1 cellular context compared by ENCODE assay signal in the genomic region with DNA sequence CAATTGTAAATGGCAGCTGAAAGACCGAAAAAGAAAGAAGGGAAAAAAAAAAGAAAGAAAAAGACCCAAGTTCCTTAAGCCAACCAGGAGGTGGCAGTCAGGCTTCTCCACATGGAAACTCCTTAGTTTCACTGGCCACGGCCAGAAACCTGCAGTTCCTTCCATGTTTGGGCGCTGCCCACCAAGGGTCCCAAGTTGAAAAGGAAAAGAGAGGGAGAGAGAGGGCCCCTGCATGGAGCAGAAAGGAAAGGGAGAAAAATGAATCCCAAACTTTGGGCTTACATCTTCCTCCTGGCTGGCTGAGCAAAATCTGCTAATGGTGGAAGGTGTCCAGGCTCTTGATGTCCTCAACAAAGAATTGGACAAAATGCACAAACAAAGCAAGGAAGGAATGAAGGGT.
TF ChIP-seq lines count a peak whose summit lies in the region.

No MANE protein-coding gene starts in this region.

TF ChIP-seq in HepG2, 621 proteins besides CTCF, POLR2A, EP300 and RAD21 (continued from another document):
- TF ChIP-seq MTA3 (CRISPR knock-in tag; IDR thresholded peaks at IDR 0.05) (no peak), ZNF543 (CRISPR knock-in tag; IDR thresholded peaks at IDR 0.05) (peak; percentile 52; the same call in 1 of the 2 replicates), SNAPC2 (CRISPR knock-in tag; IDR thresholded peaks at IDR 0.05) (0 out of 2 replicates have a peak, but pooled peaks have one; percentile 18), POLR2G (IDR thresholded peaks at IDR 0.05; ENCODE audit: low read depth, low read length) (peak; percentile 41; the same call in 1 of the 2 replicates), SMC3 (IDR thresholded peaks at IDR 0.05; ENCODE audit: low read length) (peak; percentile 85), TMF1 (CRISPR knock-in tag; IDR thresholded peaks at IDR 0.05; ENCODE audit: low read depth) (0 out of 2 replicates have a peak, but pooled peaks have one; percentile 25), CEBPG (CRISPR knock-in tag; IDR thresholded peaks at IDR 0.05) (no peak), ZKSCAN5 (CRISPR knock-in tag; IDR thresholded peaks at IDR 0.05) (no peak), ZNF230 (CRISPR knock-in tag; IDR thresholded peaks at IDR 0.05) (0 out of 2 replicates have a peak, but pooled peaks have one; percentile 57), ZNF850 (CRISPR knock-in tag; conservative IDR thresholded peaks at IDR 0.05) (0 out of 2 replicates have a peak, but pooled peaks have one; percentile 69), BCL6 (CRISPR knock-in tag; IDR thresholded peaks at IDR 0.05) (no peak), ZBTB3 (CRISPR knock-in tag; IDR thresholded peaks at IDR 0.05; ENCODE audit: borderline replicate concordance, low read depth) (0 out of 2 replicates have a peak, but pooled peaks have one; percentile 40), ZNF451 (CRISPR knock-in tag; IDR thresholded peaks at IDR 0.05) (no peak), ZSCAN20 (CRISPR knock-in tag; IDR thresholded peaks at IDR 0.05; ENCODE audit: borderline replicate concordance) (0 out of 2 replicates have a peak, but pooled peaks have one; percentile 59), ZFY (CRISPR knock-in tag; IDR thresholded peaks at IDR 0.05) (no peak), KDM5A (IDR thresholded peaks at IDR 0.05; ENCODE audit: borderline replicate concordance, low read length) (peak; percentile 8; the same call in 1 of the 2 replicates), AKAP8 (CRISPR knock-in tag; IDR thresholded peaks at IDR 0.05) (no peak), YY1 (IDR thresholded peaks at IDR 0.05; ENCODE audit: insufficient read depth, insufficient replicate concordance, low read depth, low read length) (peak; percentile 41), ZNF670 (CRISPR knock-in tag; IDR thresholded peaks at IDR 0.05; ENCODE audit: borderline replicate concordance) (peak; percentile 70; the same call in 1 of the 2 replicates), NFIC (IDR thresholded peaks at IDR 0.05; ENCODE audit: low read length) (0 out of 2 replicates have a peak, but pooled peaks have one; percentile 27), SIN3B (IDR thresholded peaks at IDR 0.05; ENCODE audit: low read length) (no peak), ZMYM3 (CRISPR knock-in tag; IDR thresholded peaks at IDR 0.05) (no peak), ZFP82 (CRISPR knock-in tag; IDR thresholded peaks at IDR 0.05; ENCODE audit: borderline replicate concordance) (0 out of 2 replicates have a peak, but pooled peaks have one; percentile 54), ARID2 (CRISPR knock-in tag; IDR thresholded peaks at IDR 0.05; ENCODE audit: borderline replicate concordance) (peak; percentile 57; the same call in 1 of the 2 replicates), STAG1 (CRISPR knock-in tag; IDR thresholded peaks at IDR 0.05) (peak; percentile 79), ZNF644 (CRISPR knock-in tag; IDR thresholded peaks at IDR 0.05; ENCODE audit: low read depth) (peak; percentile 34; the same call in 1 of the 2 replicates)
- TF ChIP-seq, protein P1, sequence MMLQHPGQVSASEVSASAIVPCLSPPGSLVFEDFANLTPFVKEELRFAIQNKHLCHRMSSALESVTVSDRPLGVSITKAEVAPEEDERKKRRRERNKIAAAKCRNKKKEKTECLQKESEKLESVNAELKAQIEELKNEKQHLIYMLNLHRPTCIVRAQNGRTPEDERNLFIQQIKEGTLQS (CRISPR knock-in tag; IDR thresholded peaks at IDR 0.05), result no peak
- TF ChIP-seq, protein P2, sequence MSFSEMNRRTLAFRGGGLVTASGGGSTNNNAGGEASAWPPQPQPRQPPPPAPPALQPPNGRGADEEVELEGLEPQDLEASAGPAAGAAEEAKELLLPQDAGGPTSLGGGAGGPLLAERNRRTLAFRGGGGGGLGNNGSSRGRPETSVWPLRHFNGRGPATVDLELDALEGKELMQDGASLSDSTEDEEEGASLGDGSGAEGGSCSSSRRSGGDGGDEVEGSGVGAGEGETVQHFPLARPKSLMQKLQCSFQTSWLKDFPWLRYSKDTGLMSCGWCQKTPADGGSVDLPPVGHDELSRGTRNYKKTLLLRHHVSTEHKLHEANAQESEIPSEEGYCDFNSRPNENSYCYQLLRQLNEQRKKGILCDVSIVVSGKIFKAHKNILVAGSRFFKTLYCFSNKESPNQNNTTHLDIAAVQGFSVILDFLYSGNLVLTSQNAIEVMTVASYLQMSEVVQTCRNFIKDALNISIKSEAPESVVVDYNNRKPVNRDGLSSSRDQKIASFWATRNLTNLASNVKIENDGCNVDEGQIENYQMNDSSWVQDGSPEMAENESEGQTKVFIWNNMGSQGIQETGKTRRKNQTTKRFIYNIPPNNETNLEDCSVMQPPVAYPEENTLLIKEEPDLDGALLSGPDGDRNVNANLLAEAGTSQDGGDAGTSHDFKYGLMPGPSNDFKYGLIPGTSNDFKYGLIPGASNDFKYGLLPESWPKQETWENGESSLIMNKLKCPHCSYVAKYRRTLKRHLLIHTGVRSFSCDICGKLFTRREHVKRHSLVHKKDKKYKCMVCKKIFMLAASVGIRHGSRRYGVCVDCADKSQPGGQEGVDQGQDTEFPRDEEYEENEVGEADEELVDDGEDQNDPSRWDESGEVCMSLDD (CRISPR knock-in tag; IDR thresholded peaks at IDR 0.05; ENCODE audit: borderline replicate concordance), result no peak
- TF ChIP-seq, protein P3, sequence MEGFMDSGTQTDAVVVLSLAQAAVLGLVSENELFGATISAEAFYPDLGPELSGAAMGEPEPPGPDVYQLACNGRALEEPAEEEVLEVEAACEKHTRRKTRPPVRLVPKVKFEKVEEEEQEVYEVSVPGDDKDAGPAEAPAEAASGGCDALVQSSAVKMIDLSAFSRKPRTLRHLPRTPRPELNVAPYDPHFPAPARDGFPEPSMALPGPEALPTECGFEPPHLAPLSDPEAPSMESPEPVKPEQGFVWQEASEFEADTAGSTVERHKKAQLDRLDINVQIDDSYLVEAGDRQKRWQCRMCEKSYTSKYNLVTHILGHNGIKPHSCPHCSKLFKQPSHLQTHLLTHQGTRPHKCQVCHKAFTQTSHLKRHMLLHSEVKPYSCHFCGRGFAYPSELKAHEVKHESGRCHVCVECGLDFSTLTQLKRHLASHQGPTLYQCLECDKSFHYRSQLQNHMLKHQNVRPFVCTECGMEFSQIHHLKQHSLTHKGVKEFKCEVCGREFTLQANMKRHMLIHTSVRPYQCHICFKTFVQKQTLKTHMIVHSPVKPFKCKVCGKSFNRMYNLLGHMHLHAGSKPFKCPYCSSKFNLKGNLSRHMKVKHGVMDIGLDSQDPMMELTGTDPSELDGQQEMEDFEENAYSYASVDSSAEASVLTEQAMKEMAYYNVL (CRISPR knock-in tag; IDR thresholded peaks at IDR 0.05; ENCODE audit: borderline replicate concordance), result peak; percentile 97
- TF ChIP-seq, protein P4, sequence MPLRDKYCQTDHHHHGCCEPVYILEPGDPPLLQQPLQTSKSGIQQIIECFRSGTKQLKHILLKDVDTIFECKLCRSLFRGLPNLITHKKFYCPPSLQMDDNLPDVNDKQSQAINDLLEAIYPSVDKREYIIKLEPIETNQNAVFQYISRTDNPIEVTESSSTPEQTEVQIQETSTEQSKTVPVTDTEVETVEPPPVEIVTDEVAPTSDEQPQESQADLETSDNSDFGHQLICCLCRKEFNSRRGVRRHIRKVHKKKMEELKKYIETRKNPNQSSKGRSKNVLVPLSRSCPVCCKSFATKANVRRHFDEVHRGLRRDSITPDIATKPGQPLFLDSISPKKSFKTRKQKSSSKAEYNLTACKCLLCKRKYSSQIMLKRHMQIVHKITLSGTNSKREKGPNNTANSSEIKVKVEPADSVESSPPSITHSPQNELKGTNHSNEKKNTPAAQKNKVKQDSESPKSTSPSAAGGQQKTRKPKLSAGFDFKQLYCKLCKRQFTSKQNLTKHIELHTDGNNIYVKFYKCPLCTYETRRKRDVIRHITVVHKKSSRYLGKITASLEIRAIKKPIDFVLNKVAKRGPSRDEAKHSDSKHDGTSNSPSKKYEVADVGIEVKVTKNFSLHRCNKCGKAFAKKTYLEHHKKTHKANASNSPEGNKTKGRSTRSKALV (CRISPR knock-in tag; IDR thresholded peaks at IDR 0.05), result peak; percentile 50; the same call in 1 of the 2 replicates
- TF ChIP-seq, protein P5, sequence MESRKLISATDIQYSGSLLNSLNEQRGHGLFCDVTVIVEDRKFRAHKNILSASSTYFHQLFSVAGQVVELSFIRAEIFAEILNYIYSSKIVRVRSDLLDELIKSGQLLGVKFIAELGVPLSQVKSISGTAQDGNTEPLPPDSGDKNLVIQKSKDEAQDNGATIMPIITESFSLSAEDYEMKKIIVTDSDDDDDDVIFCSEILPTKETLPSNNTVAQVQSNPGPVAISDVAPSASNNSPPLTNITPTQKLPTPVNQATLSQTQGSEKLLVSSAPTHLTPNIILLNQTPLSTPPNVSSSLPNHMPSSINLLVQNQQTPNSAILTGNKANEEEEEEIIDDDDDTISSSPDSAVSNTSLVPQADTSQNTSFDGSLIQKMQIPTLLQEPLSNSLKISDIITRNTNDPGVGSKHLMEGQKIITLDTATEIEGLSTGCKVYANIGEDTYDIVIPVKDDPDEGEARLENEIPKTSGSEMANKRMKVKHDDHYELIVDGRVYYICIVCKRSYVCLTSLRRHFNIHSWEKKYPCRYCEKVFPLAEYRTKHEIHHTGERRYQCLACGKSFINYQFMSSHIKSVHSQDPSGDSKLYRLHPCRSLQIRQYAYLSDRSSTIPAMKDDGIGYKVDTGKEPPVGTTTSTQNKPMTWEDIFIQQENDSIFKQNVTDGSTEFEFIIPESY (CRISPR knock-in tag; IDR thresholded peaks at IDR 0.05), result no peak
- TF ChIP-seq, protein P6, sequence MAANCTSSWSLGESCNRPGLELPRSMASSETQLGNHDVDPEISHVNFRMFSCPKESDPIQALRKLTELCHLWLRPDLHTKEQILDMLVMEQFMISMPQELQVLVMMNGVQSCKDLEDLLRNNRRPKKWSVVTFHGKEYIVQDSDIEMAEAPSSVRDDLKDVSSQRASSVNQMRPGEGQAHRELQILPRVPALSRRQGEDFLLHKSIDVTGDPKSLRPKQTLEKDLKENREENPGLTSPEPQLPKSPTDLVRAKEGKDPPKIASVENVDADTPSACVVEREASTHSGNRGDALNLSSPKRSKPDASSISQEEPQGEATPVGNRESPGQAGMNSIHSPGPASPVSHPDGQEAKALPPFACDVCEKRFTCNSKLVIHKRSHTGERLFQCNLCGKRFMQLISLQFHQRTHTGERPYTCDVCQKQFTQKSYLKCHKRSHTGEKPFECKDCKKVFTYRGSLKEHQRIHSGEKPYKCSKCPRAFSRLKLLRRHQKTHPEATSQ (CRISPR knock-in tag; IDR thresholded peaks at IDR 0.05; ENCODE audit: borderline replicate concordance), result 0 out of 2 replicates have a peak, but pooled peaks have one; percentile 8
- TF ChIP-seq, protein P7, sequence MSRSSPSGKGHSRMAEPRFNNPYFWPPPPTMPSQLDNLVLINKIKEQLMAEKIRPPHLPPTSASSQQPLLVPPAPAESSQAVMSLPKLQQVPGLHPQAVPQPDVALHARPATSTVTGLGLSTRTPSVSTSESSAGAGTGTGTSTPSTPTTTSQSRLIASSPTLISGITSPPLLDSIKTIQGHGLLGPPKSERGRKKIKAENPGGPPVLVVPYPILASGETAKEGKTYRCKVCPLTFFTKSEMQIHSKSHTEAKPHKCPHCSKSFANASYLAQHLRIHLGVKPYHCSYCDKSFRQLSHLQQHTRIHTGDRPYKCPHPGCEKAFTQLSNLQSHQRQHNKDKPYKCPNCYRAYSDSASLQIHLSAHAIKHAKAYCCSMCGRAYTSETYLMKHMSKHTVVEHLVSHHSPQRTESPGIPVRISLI (CRISPR knock-in tag; IDR thresholded peaks at IDR 0.05; ENCODE audit: borderline replicate concordance), result peak; percentile 91
- TF ChIP-seq, protein P8, sequence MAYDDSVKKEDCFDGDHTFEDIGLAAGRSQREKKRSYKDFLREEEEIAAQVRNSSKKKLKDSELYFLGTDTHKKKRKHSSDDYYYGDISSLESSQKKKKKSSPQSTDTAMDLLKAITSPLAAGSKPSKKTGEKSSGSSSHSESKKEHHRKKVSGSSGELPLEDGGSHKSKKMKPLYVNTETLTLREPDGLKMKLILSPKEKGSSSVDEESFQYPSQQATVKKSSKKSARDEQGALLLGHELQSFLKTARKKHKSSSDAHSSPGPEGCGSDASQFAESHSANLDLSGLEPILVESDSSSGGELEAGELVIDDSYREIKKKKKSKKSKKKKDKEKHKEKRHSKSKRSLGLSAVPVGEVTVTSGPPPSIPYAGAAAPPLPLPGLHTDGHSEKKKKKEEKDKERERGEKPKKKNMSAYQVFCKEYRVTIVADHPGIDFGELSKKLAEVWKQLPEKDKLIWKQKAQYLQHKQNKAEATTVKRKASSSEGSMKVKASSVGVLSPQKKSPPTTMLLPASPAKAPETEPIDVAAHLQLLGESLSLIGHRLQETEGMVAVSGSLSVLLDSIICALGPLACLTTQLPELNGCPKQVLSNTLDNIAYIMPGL (CRISPR knock-in tag; IDR thresholded peaks at IDR 0.05; ENCODE audit: borderline replicate concordance in 1 of 2, low read depth in 1 of 2), result 0 out of 4 replicates have a peak, but pooled peaks of 1 of the 2 experiments have one; percentile 60
